Comparison of ENCODE assay signal across 24 cellular contexts in genomic region chr10:127082651-127083050, GRCh38.
"Had no signal": no experiment of that assay in that cellular context is flagged by ENCODE, and none has a peak within 500 bp of the region (broad histone marks: within the 10 kb centered on the region; RNA-seq: fewer than 3 reads in every experiment).

No MANE protein-coding gene starts in this region.

- H3K4me3 Mint-ChIP-seq: dendritic cell treated with granulocyte-macrophage colony-stimulating factor and Interleukin-4, amounts not matched to agents 40 ng/mL and 50 ng/mL, for 4 days; effector memory CD8-positive, alpha-beta T cell; endodermal cell; immature natural killer cell; mesothelial cell of epicardium; naive B cell had no signal

- H3K4me1 Mint-ChIP-seq: immature natural killer cell, mesothelial cell of epicardium, naive B cell had no signal

- H3K36me3 ChIP-seq: colonic mucosa, left lung had no signal

- H3K27me3 Mint-ChIP-seq: dendritic cell treated with granulocyte-macrophage colony-stimulating factor and Interleukin-4, amounts not matched to agents 40 ng/mL and 50 ng/mL, for 4 days; naive B cell had no signal

- H3K9me3 ChIP-seq: colonic mucosa, esophagus muscularis mucosa, gastroesophageal sphincter, heart left ventricle, left lung, lower lobe of right lung, mucosa of descending colon had no signal

- H3K36me3 Mint-ChIP-seq: immature natural killer cell, naive B cell had no signal

- H3K9me3 Mint-ChIP-seq: endodermal cell, immature natural killer cell had no signal

- H3K4me3 ChIP-seq: colonic mucosa, esophagus muscularis mucosa, gastroesophageal sphincter, heart left ventricle, hepatocyte, left lung, lower lobe of right lung, mucosa of descending colon had no signal

- ATAC-seq: effector memory CD8-positive, alpha-beta T cell; foreskin keratinocyte; gastroesophageal sphincter; heart left ventricle; left colon; left lung; left ventricle myocardium superior; lower lobe of right lung; mucosa of descending colon had no signal

- H3K4me1 ChIP-seq: colonic mucosa, esophagus muscularis mucosa, foreskin keratinocyte, gastroesophageal sphincter, left lung, lower lobe of right lung had no signal

- DNase-seq: colonic mucosa; cortex of kidney; effector CD8-positive, alpha-beta T cell; effector memory CD8-positive, alpha-beta T cell; foreskin keratinocyte; heart left ventricle; hypothalamus; immature natural killer cell; islet precursor cell; kidney; kidney glomerular epithelial cell; left colon; left lung; left ventricle myocardium superior; lower lobe of right lung; mesenchymal stem cell; mucosa of descending colon; naive B cell had no signal

- H3K27ac Mint-ChIP-seq: dendritic cell treated with granulocyte-macrophage colony-stimulating factor and Interleukin-4, amounts not matched to agents 40 ng/mL and 50 ng/mL, for 4 days; effector memory CD8-positive, alpha-beta T cell; endodermal cell; immature natural killer cell; mesothelial cell of epicardium; naive B cell had no signal

- H3K27me3 ChIP-seq: colonic mucosa, esophagus muscularis mucosa, foreskin keratinocyte, gastroesophageal sphincter, heart left ventricle, hepatocyte, left lung had no signal
